ENCODE assay signal across 9 cellular contexts in the genomic region with DNA sequence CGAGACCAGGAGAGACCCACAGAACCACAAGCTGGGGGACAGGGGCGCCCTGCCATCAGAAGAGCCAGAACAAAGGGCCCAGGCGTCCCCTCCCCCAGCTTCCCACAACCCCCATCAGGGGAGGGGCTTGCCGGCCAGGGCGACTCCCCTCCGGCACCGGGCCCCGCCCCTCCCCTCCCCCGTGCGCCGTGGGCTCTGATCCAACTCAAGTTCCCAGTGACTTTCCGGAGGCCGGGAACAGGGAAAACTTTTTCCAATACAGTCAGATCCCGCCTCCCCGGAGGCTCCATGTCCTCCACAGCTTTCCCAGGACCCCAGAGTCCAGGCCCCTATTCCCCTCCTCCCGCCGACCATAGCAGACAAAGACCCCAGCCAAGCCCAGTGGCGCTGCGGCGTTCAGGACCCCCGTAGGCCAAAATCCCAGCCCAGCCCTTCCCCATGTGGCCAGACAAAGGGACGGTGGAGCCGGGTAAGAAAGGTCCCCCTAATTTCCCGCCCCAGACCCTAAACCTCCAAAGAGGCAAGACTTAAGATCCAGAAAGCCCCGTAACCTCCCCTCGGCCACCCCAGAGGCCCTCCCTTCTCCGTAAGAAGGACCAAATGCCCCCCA. TPM values are rescaled to one million over a fixed set of nuclear protein-coding genes. Genes with fewer than 3 reads are reported as not detected.
DNase-seq lines count a peak whose midpoint lies in the region; ATAC-seq, FAIRE-seq and TF ChIP-seq lines count a peak whose summit lies in the region.
"Had no signal": no experiment of that assay in that cellular context is flagged by ENCODE, and none has a peak within 500 bp of the region (broad histone marks: within the 10 kb centered on the region; RNA-seq: fewer than 3 reads in every experiment).

No MANE protein-coding gene starts in this region.

- H3K4me3 ChIP-seq in A673 (ENCODE audit: low read depth, low read length, poor library complexity, severe bottlenecking) (peak overlapping the region; percentile 84), astrocyte of the cerebellum (ENCODE audit: low read depth, low read length) (peak overlapping the region; percentile 94), iPS-15b (ENCODE audit: low read depth, low read length) (peak overlapping the region; percentile 92), gastrocnemius medialis (peak overlapping the region; percentile 68 to 72 (median 68))

- H3K27me3 ChIP-seq in A673 (replicated peaks; ENCODE audit: insufficient read depth, low read depth, low read length, poor library complexity) = no peaks in the 10 kb centered on the region
- no peaks in the 10 kb centered on the region for H3K27me3 ChIP-seq in iPS-15b (ENCODE audit: control insufficient read depth, insufficient read depth, low read length)
- peaks cover 5 to 31% (median 27%) of the 10 kb centered on the region in 3 donors for H3K27me3 ChIP-seq in gastrocnemius medialis

- TF ChIP-seq POLR2A in gastrocnemius medialis (IDR thresholded peaks at IDR 0.05) = peak; percentile 23 to 53

- in situ Hi-C loops in astrocyte of the cerebellum (cut with HindIII; ENCODE audit: low sequenced_read_pairs) = no loop called here
- in situ Hi-C loops in gastrocnemius medialis (cut with MboI; ENCODE audit: low sequenced_read_pairs in 4 of 4) = no loop called here

- H3K9ac ChIP-seq in iPS-15b (ENCODE audit: low read depth, low read length) = peak overlapping the region; percentile 97

- no TSS peak for BruUV-seq in A673 (replicated peaks; lab: Mats Ljungman, UMichigan)

- ATAC-seq in gastrocnemius medialis (peak; percentile 16 to 39), HG03097 (IDR thresholded peaks at IDR 0.05; ENCODE audit: low FRiP score, unreplicated experiment) (no peak), GM18517 (IDR thresholded peaks at IDR 0.05; ENCODE audit: unreplicated experiment) (no peak)

- FAIRE-seq in GM19239 (lab: Jason Lieb, UNC) = no peak
- FAIRE-seq: colon had no signal

- H3K9me3 ChIP-seq in A673 (ENCODE audit: low read depth, low read length, poor library complexity, severe bottlenecking) = no peaks in the 10 kb centered on the region
- no peaks in the 10 kb centered on the region for H3K9me3 ChIP-seq in iPS-15b (ENCODE audit: control insufficient read depth, insufficient read depth, low read length)
- no peaks in the 10 kb centered on the region for H3K9me3 ChIP-seq in gastrocnemius medialis

- TF ChIP-seq CTCF in A673 (conservative IDR thresholded peaks at IDR 0.05; ENCODE audit: low read depth, low read length) (no peak), astrocyte of the cerebellum (IDR thresholded peaks at IDR 0.05; ENCODE audit: low read depth, low read length, missing control alignments) (no peak), gastrocnemius medialis (IDR thresholded peaks at IDR 0.05 in 4 of 5, conservative IDR thresholded peaks at IDR 0.05 in 1 of 5) (no peak)

- H3K36me3 ChIP-seq in A673 (ENCODE audit: insufficient read depth, low read length, poor library complexity, severe bottlenecking) (peaks cover 27% of the 10 kb centered on the region), iPS-15b (ENCODE audit: control insufficient read depth, insufficient read depth, low read length) (peaks cover 12% of the 10 kb centered on the region), gastrocnemius medialis (no peaks in the 10 kb centered on the region)

- DNase-seq in A673 (ENCODE audit: low spot score) (peak; percentile 88), HEK293T (ENCODE audit: extremely low spot score) (peak; percentile 69), astrocyte of the cerebellum (ENCODE audit: low read depth) (peak; percentile 53), gastrocnemius medialis (peak; percentile 45 to 51), GM19239 (ENCODE audit: insufficient read length, low spot score) (no peak)

- intact Hi-C loops in A673 (cut with micrococcal nuclease; ENCODE audit: unreplicated experiment) = no loop called here
- intact Hi-C loops in gastrocnemius medialis (cut with DNase I; ENCODE audit: low total_unique reads) = loop anchor here (2.0 kb wide), 1 partner anchor 81 kb away; no protein-coding TSS in a partner anchor

- POLR2A ChIA-PET in A673 (lab: Charles Lee; ENCODE audit: low non-redundant PET) = interaction anchor here (0.5 to 1.2 kb wide), 4 partner anchors 22 to 274 kb away, joined by 4 to 11 read pairs (median 6); no protein-coding TSS in a partner anchor
- POLR2A ChIA-PET in HEK293T (lab: Yijun Ruan, JAX) = interaction anchor here (0.9 to 1.7 kb wide), 4 partner anchors 42 to 134 kb away, joined by 3 to 5 read pairs (median 4); a partner anchor contains a TSS

- peak overlapping the region; percentile 98 for H3K27ac ChIP-seq in A673 (ENCODE audit: low read depth, low read length, poor library complexity, severe bottlenecking)
- H3K27ac ChIP-seq in gastrocnemius medialis = peak overlapping the region; percentile 82 to 91 (median 84)

- H3K4me1 ChIP-seq in A673 (ENCODE audit: insufficient read depth, low read length, poor library complexity, severe bottlenecking) = peaks cover 13% of the 10 kb centered on the region
- no peaks in the 10 kb centered on the region for H3K4me1 ChIP-seq in iPS-15b (ENCODE audit: control insufficient read depth, insufficient read depth, low read length)
- peaks cover 0 to 14% of the 10 kb centered on the region in 2 donors for H3K4me1 ChIP-seq in gastrocnemius medialis

- CTCF ChIA-PET in A673 (lab: Charles Lee) (interaction anchor here (0.7 kb wide), 1 partner anchor 20 kb away, joined by 3 read pairs; no protein-coding TSS in a partner anchor), HEK293T (lab: Yijun Ruan, JAX) (no interaction called here)

TF ChIP-seq in HEK293T, 16 proteins besides CTCF, POLR2A, EP300 and RAD21:
- no peak for TF ChIP-seq FOXK2 (IDR thresholded peaks at IDR 0.05)
- no peak for TF ChIP-seq FOXM1 (IDR thresholded peaks at IDR 0.05; ENCODE audit: borderline replicate concordance)
- TF ChIP-seq ZNF384 (IDR thresholded peaks at IDR 0.05) = no peak
- TF ChIP-seq SUZ12 (IDR thresholded peaks at IDR 0.05) = no peak
- no peak for TF ChIP-seq HDGF (IDR thresholded peaks at IDR 0.05; ENCODE audit: borderline replicate concordance)
- no peak for TF ChIP-seq L3MBTL2 (conservative IDR thresholded peaks at IDR 0.05)
- TF ChIP-seq, protein P1, sequence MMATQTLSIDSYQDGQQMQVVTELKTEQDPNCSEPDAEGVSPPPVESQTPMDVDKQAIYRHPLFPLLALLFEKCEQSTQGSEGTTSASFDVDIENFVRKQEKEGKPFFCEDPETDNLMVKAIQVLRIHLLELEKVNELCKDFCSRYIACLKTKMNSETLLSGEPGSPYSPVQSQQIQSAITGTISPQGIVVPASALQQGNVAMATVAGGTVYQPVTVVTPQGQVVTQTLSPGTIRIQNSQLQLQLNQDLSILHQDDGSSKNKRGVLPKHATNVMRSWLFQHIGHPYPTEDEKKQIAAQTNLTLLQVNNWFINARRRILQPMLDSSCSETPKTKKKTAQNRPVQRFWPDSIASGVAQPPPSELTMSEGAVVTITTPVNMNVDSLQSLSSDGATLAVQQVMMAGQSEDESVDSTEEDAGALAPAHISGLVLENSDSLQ (IDR thresholded peaks at IDR 0.05) = no peak
- TF ChIP-seq TARDBP (IDR thresholded peaks at IDR 0.05) = no peak
- TF ChIP-seq FOXA1 (IDR thresholded peaks at IDR 0.05) = no peak
- no peak for TF ChIP-seq ELF4 (IDR thresholded peaks at IDR 0.05)
- no peak for TF ChIP-seq CTBP1 (IDR thresholded peaks at IDR 0.05; ENCODE audit: borderline replicate concordance)
- TF ChIP-seq LEF1 (IDR thresholded peaks at IDR 0.05; ENCODE audit: borderline replicate concordance) = no peak
- TF ChIP-seq BHLHE40 (IDR thresholded peaks at IDR 0.05; ENCODE audit: borderline replicate concordance) = no peak

RNA-seq across cellular contexts. Expression of a gene that starts 0.7 kb away (rescaled TPM):
- 121 and 125 TPM in 2 replicates for total RNA-seq in A673 (2021)
- total RNA-seq in gastrocnemius medialis = 10 to 100 TPM in 2 of 4 donors, 1 to 10 TPM in 2; 6.1 to 12.6 (median 9.5) TPM

RNA-seq across cellular contexts. Expression of a gene that starts 2.1 kb away (rescaled TPM):
- 1.2 and 1.6 TPM in 2 replicates for total RNA-seq in A673 (2021)
- total RNA-seq in gastrocnemius medialis = not detected

RNA-seq across cellular contexts. Expression of a gene that starts 26.3 kb away (rescaled TPM):
- not detected in 2 replicates for total RNA-seq in A673 (2021)
- total RNA-seq in gastrocnemius medialis = 1 to 10 TPM; 1.6 to 8.5 (median 2.3) TPM

RNA-seq across cellular contexts. Expression of a gene that starts 26.5 kb away (rescaled TPM):
- total RNA-seq in A673 (2021) (0.37 TPM in 1 of 2 replicates, not detected in the other), gastrocnemius medialis (not detected)

RNA-seq across cellular contexts. Expression of a gene that starts 36.6 kb away (rescaled TPM):
- total RNA-seq in A673 (2021) = 3.7 and 4.4 TPM in 2 replicates
- 1 to 10 TPM in 1 of 4 donors, under 1 TPM in 2, not detected in 1; 0.13 to 4.3 (median 0.36) TPM for total RNA-seq in gastrocnemius medialis

Comparison
In these comparisons a context has a peak if more than half of its experiments do, and no peak if none do; other contexts are left out.
1. ATAC-seq: peak in gastrocnemius medialis (2 of 2); none in HG03097 (single experiment) and GM18517 (single experiment).
2. Peak in every context shown above with its lines, with median percentiles within 50 percentile points of each other: H3K4me3 ChIP-seq.